Comparison of ENCODE assay signal across 8 cellular contexts in the genomic region with DNA sequence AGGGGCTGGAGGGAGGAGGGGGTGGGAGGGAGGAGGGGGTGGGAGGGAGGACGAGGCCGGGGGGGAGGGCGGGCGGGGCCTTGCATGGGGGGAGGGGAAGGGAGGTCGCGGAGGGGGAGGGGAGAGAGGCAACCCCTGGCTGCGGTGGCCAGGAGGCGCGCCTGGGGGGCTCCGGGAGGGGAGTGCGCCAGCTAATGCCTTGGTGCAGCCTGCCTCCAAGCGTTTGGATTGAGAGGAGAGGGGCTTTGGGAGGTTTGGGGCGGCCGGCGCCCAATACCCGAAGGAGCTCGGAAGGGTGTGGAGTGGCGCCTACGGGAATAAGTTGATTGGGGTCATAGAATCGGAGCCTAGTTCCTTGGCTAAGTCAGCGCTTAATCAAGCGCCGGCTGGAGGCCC. TPM values are rescaled to one million over a fixed set of nuclear protein-coding genes. Genes with fewer than 3 reads are reported as not detected.
A peak's percentile ranks its signal among the peaks of the same experiment; 100 is the strongest.
DNase-seq lines count a peak whose midpoint lies in the region; ATAC-seq and TF ChIP-seq lines count a peak whose summit lies in the region.

No MANE protein-coding gene starts in this region.

- no peaks in the 10 kb centered on the region for H3K9me3 ChIP-seq in OCI-LY3 (ENCODE audit: insufficient read depth, low read length)
- no peaks in the 10 kb centered on the region for H3K9me3 ChIP-seq in osteoblast (ENCODE audit: low read depth, low read length)

- CTCF ChIA-PET in activated naive CD4-positive, alpha-beta T cell treated with anti-CD3 and anti-CD28 coated beads, Interleukin-2, amount 10 ng/mL, durations not matched to agents 7 days and 5 days (lab: Charles Lee): interaction anchor here (0.8 to 2.5 kb wide), 14 partner anchors 10 to 892 kb away, joined by 3 to 7 read pairs (median 3); a partner anchor contains a TSS

- H3K27ac ChIP-seq in OCI-LY3 (ENCODE audit: low read length) (peak overlapping the region; percentile 84), osteoblast (ENCODE audit: low read depth, low read length) (peak overlapping the region; percentile 82)

- H3K9ac ChIP-seq in OCI-LY3 (ENCODE audit: low read length): peak overlapping the region; percentile 96

- peak overlapping the region; percentile 96 for H3K4me3 ChIP-seq in OCI-LY3 (ENCODE audit: low read length)
- H3K4me3 ChIP-seq in osteoblast (ENCODE audit: insufficient read depth, low read length): peak overlapping the region; percentile 73

- H3K9me3 Mint-ChIP-seq in activated naive CD4-positive, alpha-beta T cell treated with anti-CD3 and anti-CD28 coated beads, Interleukin-2, amount 10 ng/mL, durations not matched to agents 7 days and 5 days: peaks cover 7% of the 10 kb centered on the region

- no peaks in the 10 kb centered on the region for H3K27me3 ChIP-seq in OCI-LY3 (ENCODE audit: low read depth, low read length)
- no peaks in the 10 kb centered on the region for H3K27me3 ChIP-seq in osteoblast (ENCODE audit: insufficient read depth, low read length)

- peak overlapping the region; percentile 82 for H3K27ac Mint-ChIP-seq in activated naive CD4-positive, alpha-beta T cell treated with anti-CD3 and anti-CD28 coated beads, Interleukin-2, amount 10 ng/mL, durations not matched to agents 7 days and 5 days

- H3K79me2 ChIP-seq in OCI-LY3 (ENCODE audit: low read length): peaks cover 55% of the 10 kb centered on the region
- peaks cover 52% of the 10 kb centered on the region for H3K79me2 ChIP-seq in osteoblast (ENCODE audit: insufficient read depth, low read length)

- H4K20me1 ChIP-seq in OCI-LY3 (ENCODE audit: insufficient read depth, low read length) (peaks cover 45% of the 10 kb centered on the region), osteoblast (ENCODE audit: insufficient read depth, low read length) (peaks cover 43% of the 10 kb centered on the region)

- DNase-seq in ACHN (peak; percentile 30), Right ventricle myocardium inferior (ENCODE audit: missing footprints) (peak; percentile 67), osteoblast (ENCODE audit: insufficient read length, low spot score, missing footprints) (peak; percentile 77), NCI-H345 (lab: John Stamatoyannopoulos, UW) (no peak), middle frontal gyrus (ENCODE audit: extremely low spot score, low spot score) (no peak)
- peak; percentile 61 for DNase-seq in activated naive CD4-positive, alpha-beta T cell treated with anti-CD3 and anti-CD28 coated beads, Interleukin-2, amount 10 ng/mL, durations not matched to agents 7 days and 5 days

- in situ Hi-C loops in ACHN (cut with HindIII; ENCODE audit: low pct_ligation_motif_present, low pct_unique_long_range_greater_than_20kb, low sequenced_read_pairs): no loop called here

- TF ChIP-seq CTCF in OCI-LY3 (IDR thresholded peaks at IDR 0.05; ENCODE audit: low read depth, low read length) (no peak), osteoblast (IDR thresholded peaks at IDR 0.05; ENCODE audit: extremely low read depth, low read depth, low read length) (no peak)

- H3K27me3 Mint-ChIP-seq in activated naive CD4-positive, alpha-beta T cell treated with anti-CD3 and anti-CD28 coated beads, Interleukin-2, amount 10 ng/mL, durations not matched to agents 7 days and 5 days: peaks cover 11% of the 10 kb centered on the region

- H3K4me1 Mint-ChIP-seq in activated naive CD4-positive, alpha-beta T cell treated with anti-CD3 and anti-CD28 coated beads, Interleukin-2, amount 10 ng/mL, durations not matched to agents 7 days and 5 days: peaks cover 42% of the 10 kb centered on the region

- H3K4me2 ChIP-seq in OCI-LY3 (ENCODE audit: low read length) (peak overlapping the region; percentile 89), osteoblast (ENCODE audit: insufficient read depth, low read length) (peak overlapping the region; percentile 83)

- H3K36me3 ChIP-seq in OCI-LY3 (replicated peaks; ENCODE audit: low read depth, low read length) (peaks cover 30% of the 10 kb centered on the region), osteoblast (ENCODE audit: insufficient read depth, low read length) (peaks cover 24% of the 10 kb centered on the region)

- ATAC-seq in GM21528 (IDR thresholded peaks at IDR 0.05; ENCODE audit: low FRiP score, unreplicated experiment): peak; percentile 9
- peak; percentile 8 for ATAC-seq in Right ventricle myocardium inferior

- peaks cover 19% of the 10 kb centered on the region for H3K4me1 ChIP-seq in OCI-LY3 (ENCODE audit: low read length)
- peaks cover 21% of the 10 kb centered on the region for H3K4me1 ChIP-seq in osteoblast (ENCODE audit: insufficient read depth, low read length)

- peaks cover 38% of the 10 kb centered on the region for H3K36me3 Mint-ChIP-seq in activated naive CD4-positive, alpha-beta T cell treated with anti-CD3 and anti-CD28 coated beads, Interleukin-2, amount 10 ng/mL, durations not matched to agents 7 days and 5 days

- H2AFZ ChIP-seq in OCI-LY3 (ENCODE audit: low read depth, low read length) (no peak overlapping the region), osteoblast (ENCODE audit: low read length) (no peak overlapping the region)

- H3K4me3 Mint-ChIP-seq in activated naive CD4-positive, alpha-beta T cell treated with anti-CD3 and anti-CD28 coated beads, Interleukin-2, amount 10 ng/mL, durations not matched to agents 7 days and 5 days: peak overlapping the region; percentile 76

- intact Hi-C loops in Right ventricle myocardium inferior (cut with DNase I): loop anchor here (5.0 kb wide), 1 partner anchor 308 kb away; a partner anchor contains a TSS

RNA-seq across cellular contexts. Expression of a gene that starts 0.5 kb away (rescaled TPM):
- total RNA-seq in Right ventricle myocardium inferior (104 TPM), osteoblast (81.4 and 89.0 TPM in 2 replicates)

Comparison
In these comparisons a context has a peak if more than half of its experiments do, and no peak if none do; other contexts are left out.
1. DNase-seq: peak in ACHN (single experiment), activated naive CD4-positive, alpha-beta T cell treated with anti-CD3 and anti-CD28 coated beads, Interleukin-2, amount 10 ng/mL, durations not matched to agents 7 days and 5 days (single experiment), Right ventricle myocardium inferior (single experiment) and osteoblast (single experiment); none in NCI-H345 (single experiment) and middle frontal gyrus (single experiment).